In the genomic region with DNA sequence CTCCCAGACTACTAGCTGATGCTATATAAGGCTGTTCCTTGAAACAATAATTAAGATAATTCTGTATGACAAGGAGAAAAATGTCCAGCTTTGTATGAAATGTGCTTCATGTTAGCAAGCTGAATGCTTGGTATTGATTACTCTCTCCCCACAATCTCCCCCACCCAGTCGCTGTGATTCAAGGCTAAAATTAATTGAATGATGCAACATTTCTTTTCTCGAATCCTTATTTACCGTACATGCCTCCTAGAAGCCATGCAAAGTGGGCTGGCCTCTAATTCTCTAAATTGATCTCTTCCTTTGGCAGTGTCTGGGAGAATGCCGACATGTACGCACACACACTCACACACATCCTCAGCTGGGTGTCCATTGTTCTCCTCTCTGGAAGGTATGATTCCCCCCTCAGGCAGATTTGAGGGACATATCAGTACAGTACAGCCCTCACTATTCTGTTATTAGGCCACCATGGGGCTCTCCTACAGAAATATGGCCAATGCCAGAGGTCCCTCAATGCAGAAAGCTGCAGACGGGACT, we compare ENCODE assay signal across 9 cellular contexts.
"Had no signal": no experiment of that assay in that cellular context is flagged by ENCODE, and none has a peak within 500 bp of the region (broad histone marks: within the 10 kb centered on the region; RNA-seq: fewer than 3 reads in every experiment).

No MANE protein-coding gene starts in this region.

- H3K27ac Mint-ChIP-seq: activated CD8-positive, alpha-beta T cell treated with anti-CD3 and anti-CD28 coated beads for 36 hours; activated T-helper 1 cell treated with anti-CD3 and anti-CD28 coated beads, Interleukin-12 subunit alpha, Interleukin-12 subunit beta, Interleukin-2, Interleukin-4 antibody, amounts not matched to agents 30 ng/mL and 10 ng/mL and 1 ng/mL, durations not matched to agents 14 hours and 24 hours and 36 hours; stimulated activated naive CD8-positive, alpha-beta T cell treated with anti-CD3 and anti-CD28 coated beads, Interleukin-15, Interleukin-2, amounts not matched to agents 100 ng/mL and 50 ng/mL, for 24 hours had no signal

- H3K27me3 Mint-ChIP-seq: stimulated activated naive CD8-positive, alpha-beta T cell treated with anti-CD3 and anti-CD28 coated beads, Interleukin-15, Interleukin-2, amounts not matched to agents 100 ng/mL and 50 ng/mL, for 24 hours had no signal

- H3K4me3 ChIP-seq: left lung had no signal

- H3K9me3 Mint-ChIP-seq: activated CD8-positive, alpha-beta T cell treated with anti-CD3 and anti-CD28 coated beads for 36 hours; activated T-helper 1 cell treated with anti-CD3 and anti-CD28 coated beads, Interleukin-12 subunit alpha, Interleukin-12 subunit beta, Interleukin-2, Interleukin-4 antibody, amounts not matched to agents 30 ng/mL and 10 ng/mL and 1 ng/mL, durations not matched to agents 14 hours and 24 hours and 36 hours; stimulated activated naive CD8-positive, alpha-beta T cell treated with anti-CD3 and anti-CD28 coated beads, Interleukin-15, Interleukin-2, amounts not matched to agents 100 ng/mL and 50 ng/mL, for 24 hours had no signal

- ATAC-seq: activated CD8-positive, alpha-beta T cell treated with anti-CD3 and anti-CD28 coated beads for 36 hours; left lung had no signal

- H3K27me3 ChIP-seq: left lung had no signal

- H3K36me3 ChIP-seq: left lung had no signal

- DNase-seq: activated CD8-positive, alpha-beta memory T cell treated with anti-CD3 and anti-CD28 coated beads, Interleukin-2, amount 50 U/mL, for 48 hours; activated CD8-positive, alpha-beta T cell treated with anti-CD3 and anti-CD28 coated beads for 36 hours; activated naive CD4-positive, alpha-beta T cell; left lung; midbrain; stimulated activated CD4-positive, alpha-beta T cell treated with anti-CD3 and anti-CD28 coated beads, Interleukin-4, amount 100 ng/mL, for 24 hours had no signal

- H3K4me3 Mint-ChIP-seq: activated CD8-positive, alpha-beta T cell treated with anti-CD3 and anti-CD28 coated beads for 36 hours; activated T-helper 1 cell treated with anti-CD3 and anti-CD28 coated beads, Interleukin-12 subunit alpha, Interleukin-12 subunit beta, Interleukin-2, Interleukin-4 antibody, amounts not matched to agents 30 ng/mL and 10 ng/mL and 1 ng/mL, durations not matched to agents 14 hours and 24 hours and 36 hours; stimulated activated naive CD8-positive, alpha-beta T cell treated with anti-CD3 and anti-CD28 coated beads, Interleukin-15, Interleukin-2, amounts not matched to agents 100 ng/mL and 50 ng/mL, for 24 hours had no signal

- H3K9me3 ChIP-seq: left lung had no signal

- H3K27ac ChIP-seq: left lung, VCaP had no signal
